Comparison of ENCODE assay signal across 14 cellular contexts in genomic region chr6:686528-686927, GRCh38. TPM values are rescaled to one million over a fixed set of nuclear protein-coding genes. Genes with fewer than 3 reads are reported as not detected.
DNase-seq lines count a peak whose midpoint lies in the region; ATAC-seq, FAIRE-seq and TF ChIP-seq lines count a peak whose summit lies in the region.
"Had no signal": no experiment of that assay in that cellular context is flagged by ENCODE, and none has a peak within 500 bp of the region (broad histone marks: within the 10 kb centered on the region; RNA-seq: fewer than 3 reads in every experiment).

No MANE protein-coding gene starts in this region.

- ATAC-seq in GM23338 (no peak), left lung (no peak), HG03139 (IDR thresholded peaks at IDR 0.05; ENCODE audit: unreplicated experiment) (no peak)
- ATAC-seq: activated CD8-positive, alpha-beta memory T cell treated with anti-CD3 and anti-CD28 coated beads, Interleukin-2, amount 10 ng/mL, durations not matched to agents 7 days and 5 days; stimulated activated effector memory CD8-positive, alpha-beta T cell treated with anti-CD3 and anti-CD28 coated beads, Interleukin-12 subunit alpha, Interleukin-12 subunit beta, amount 100 ng/mL, for 72 hours had no signal

- no peaks in the 10 kb centered on the region for H3K9me2 ChIP-seq in GM23338 (ENCODE audit: insufficient read depth)

- TF ChIP-seq CTCF in BJ (IDR thresholded peaks at IDR 0.05; ENCODE audit: insufficient read depth, low read depth, low read length) (peak; percentile 19; the same call in 1 of the 2 replicates), GM23338 (conservative IDR thresholded peaks at IDR 0.05; ENCODE audit: low read depth in 2 of 2) (peak; percentile 53 to 73), kidney epithelial cell (IDR thresholded peaks at IDR 0.05; ENCODE audit: insufficient read depth, low read length, poor library complexity, severe bottlenecking) (peak; percentile 23), left lung (IDR thresholded peaks at IDR 0.05) (no peak), uterus (IDR thresholded peaks at IDR 0.05) (peak in 1 of 4 experiments; percentile 13)

- DNase-seq in BJ (ENCODE audit: low read depth) (no peak), GM23338 (ENCODE audit: low spot score) (peak; percentile 53), SJCRH30 (peak; percentile 17 to 55), kidney epithelial cell (ENCODE audit: low read depth) (no peak), H54 (ENCODE audit: insufficient read length, low spot score) (no peak), left lung (no peak), uterus (no peak)
- DNase-seq: activated CD8-positive, alpha-beta memory T cell treated with anti-CD3 and anti-CD28 coated beads, Interleukin-2, amount 10 ng/mL, durations not matched to agents 7 days and 5 days; DMS79 treated with DMSO at 0.1 percent for 48 hours; NCI-H2081 treated with DMSO at 0.1 percent for 48 hours; spleen had no signal

- CTCF ChIA-PET in BJ (lab: Yijun Ruan, JAX): interaction anchor here (1.4 kb wide), 1 partner anchor 35 kb away, joined by 3 read pairs; no protein-coding TSS in a partner anchor

- H3K4me3 ChIP-seq in BJ (ENCODE audit: low read depth, low read length) (no peak overlapping the region), GM23338 (no peak overlapping the region), SJCRH30 (no peak overlapping the region), kidney epithelial cell (ENCODE audit: low read depth, low read length) (no peak overlapping the region), left lung (no peak overlapping the region), uterus (no peak overlapping the region)
- H3K4me3 ChIP-seq: spleen had no signal

- H3K9me3 Mint-ChIP-seq in GM23338: no peaks in the 10 kb centered on the region
- H3K9me3 Mint-ChIP-seq: stimulated activated effector memory CD8-positive, alpha-beta T cell treated with anti-CD3 and anti-CD28 coated beads, Interleukin-12 subunit alpha, Interleukin-12 subunit beta, amount 100 ng/mL, for 72 hours had no signal

- H4K20me1 ChIP-seq in GM23338 (replicated peaks; ENCODE audit: insufficient read depth): no peaks in the 10 kb centered on the region; the same call in 1 of the 2 replicates

- TF ChIP-seq POLR2A in H54 (IDR thresholded peaks at IDR 0.05; ENCODE audit: low read depth, low read length) (no peak), uterus (IDR thresholded peaks at IDR 0.05) (no peak)

- H3K27me3 Mint-ChIP-seq in GM23338 (ENCODE audit: insufficient read depth, low read depth, poor library complexity): peaks cover 5% of the 10 kb centered on the region
- H3K27me3 Mint-ChIP-seq: activated CD8-positive, alpha-beta memory T cell treated with anti-CD3 and anti-CD28 coated beads, Interleukin-2, amount 10 ng/mL, durations not matched to agents 7 days and 5 days had no signal

- no peaks in the 10 kb centered on the region for H3K9me3 ChIP-seq in SJCRH30 (replicated peaks)
- H3K9me3 ChIP-seq in left lung: no peaks in the 10 kb centered on the region
- no peaks in the 10 kb centered on the region for H3K9me3 ChIP-seq in uterus
- H3K9me3 ChIP-seq: spleen had no signal

- POLR2A ChIA-PET in BJ (lab: Charles Lee): no interaction called here

- H3K36me3 ChIP-seq in BJ (ENCODE audit: control insufficient read depth, insufficient read depth, low read length) (no peaks in the 10 kb centered on the region), GM23338 (ENCODE audit: insufficient read depth) (no peaks in the 10 kb centered on the region), SJCRH30 (no peaks in the 10 kb centered on the region), kidney epithelial cell (ENCODE audit: control insufficient read depth, insufficient read depth, low read length) (no peaks in the 10 kb centered on the region), left lung (peaks cover 0 to 8% of the 10 kb centered on the region in 2 donors), uterus (no peaks in the 10 kb centered on the region)

- no peaks in the 10 kb centered on the region for H3K27me3 ChIP-seq in BJ (ENCODE audit: control insufficient read depth, insufficient read depth, low read length)
- H3K27me3 ChIP-seq in GM23338 (ENCODE audit: insufficient read depth): no peaks in the 10 kb centered on the region
- H3K27me3 ChIP-seq in SJCRH30: no peaks in the 10 kb centered on the region
- H3K27me3 ChIP-seq in kidney epithelial cell (ENCODE audit: control insufficient read depth, insufficient read depth, low read length): no peaks in the 10 kb centered on the region
- H3K27me3 ChIP-seq in left lung: no peaks in the 10 kb centered on the region
- no peaks in the 10 kb centered on the region for H3K27me3 ChIP-seq in uterus
- H3K27me3 ChIP-seq: spleen had no signal

- no peak overlapping the region for H3K4me3 Mint-ChIP-seq in GM23338
- H3K4me3 Mint-ChIP-seq: activated CD8-positive, alpha-beta memory T cell treated with anti-CD3 and anti-CD28 coated beads, Interleukin-2, amount 10 ng/mL, durations not matched to agents 7 days and 5 days; stimulated activated effector memory CD8-positive, alpha-beta T cell treated with anti-CD3 and anti-CD28 coated beads, Interleukin-12 subunit alpha, Interleukin-12 subunit beta, amount 100 ng/mL, for 72 hours had no signal

- H3K27ac ChIP-seq in GM23338 (ENCODE audit: low read depth) (peak overlapping the region; percentile 96), SJCRH30 (no peak overlapping the region), left lung (no peak overlapping the region), uterus (no peak overlapping the region)
- H3K27ac ChIP-seq: HL-60, spleen had no signal

- H3F3A ChIP-seq in GM23338 (replicated peaks; ENCODE audit: low read depth): peaks cover 6% of the 10 kb centered on the region; the same call in 1 of the 2 replicates

- H3K4me2 ChIP-seq in GM23338: no peak overlapping the region

- peaks cover 2% of the 10 kb centered on the region; the same call in 1 of the 3 replicates for H3K36me3 Mint-ChIP-seq in GM23338 (ENCODE audit: low read depth)

- peaks cover 95% of the 10 kb centered on the region for H3K79me2 ChIP-seq in GM23338 (replicated peaks; ENCODE audit: insufficient read depth)

- no peak for FAIRE-seq in H54 (lab: Jason Lieb, UNC)

- no peak overlapping the region for H2AFZ ChIP-seq in GM23338

- H3K27ac Mint-ChIP-seq in GM23338: no peak overlapping the region
- H3K27ac Mint-ChIP-seq: activated CD8-positive, alpha-beta memory T cell treated with anti-CD3 and anti-CD28 coated beads, Interleukin-2, amount 10 ng/mL, durations not matched to agents 7 days and 5 days; stimulated activated effector memory CD8-positive, alpha-beta T cell treated with anti-CD3 and anti-CD28 coated beads, Interleukin-12 subunit alpha, Interleukin-12 subunit beta, amount 100 ng/mL, for 72 hours had no signal

- peaks cover 92% of the 10 kb centered on the region for H3K4me1 ChIP-seq in GM23338 (ENCODE audit: insufficient read depth)
- H3K4me1 ChIP-seq in SJCRH30: peaks cover 10% of the 10 kb centered on the region; the same call in 1 of the 2 replicates
- H3K4me1 ChIP-seq in left lung: peaks cover 12 to 37% of the 10 kb centered on the region in 2 donors
- no peaks in the 10 kb centered on the region for H3K4me1 ChIP-seq in uterus

- intact Hi-C loops in left lung (cut with DNase I) (no loop called here), uterus (cut with DNase I; ENCODE audit: low total_unique reads) (no loop called here)

- peaks cover 50% of the 10 kb centered on the region for H3K4me1 Mint-ChIP-seq in GM23338

TF ChIP-seq in GM23338, 12 proteins besides CTCF, POLR2A, EP300 and RAD21:
- TF ChIP-seq EZH2 (IDR thresholded peaks at IDR 0.05; ENCODE audit: low read depth, unreplicated experiment): no peak

RNA-seq across cellular contexts. Expression of gene EXOC2, which starts 6.4 kb away (rescaled TPM):
- 16.0 and 23.5 TPM in 2 replicates for polyA plus RNA-seq in BJ (2011; rRNA removed)
- 21.2 and 33.6 TPM in 2 replicates for polyA minus RNA-seq in BJ (2011; rRNA and poly(A)+ RNA removed)
- 90.1 and 93.6 TPM in 2 replicates for total RNA-seq in GM23338 (2014; rRNA removed; shearing (Covaris generic))
- polyA plus RNA-seq in GM23338 (2016; fragmentation: Nextera tagmentation; extraction: Ambion mirVana): 28.7 and 29.8 TPM in 2 replicates
- total RNA-seq in SJCRH30 (2014; rRNA removed; shearing (Covaris generic)): 20.1 and 22.3 TPM in 2 replicates
- total RNA-seq in kidney epithelial cell: 32.5 and 35.3 TPM in 2 replicates
- total RNA-seq in left lung: 10 to 100 TPM; 19.8 to 23.2 TPM
- total RNA-seq in uterus: 10 to 100 TPM; 12.3 to 27.0 (median 22.9) TPM

RNA-seq across cellular contexts. Expression of gene HUS1B, which starts 29.6 kb away (rescaled TPM):
- polyA plus RNA-seq in BJ (2011; rRNA removed) (0.10 and 0.12 TPM in 2 replicates), GM23338 (2016; fragmentation: Nextera tagmentation; extraction: Ambion mirVana) (0.94 and 1.3 TPM in 2 replicates)
- polyA minus RNA-seq in BJ (2011; rRNA and poly(A)+ RNA removed): 0.36 TPM in 1 of 2 replicates, not detected in the other
- 3.9 and 7.0 TPM in 2 replicates for total RNA-seq in GM23338 (2014; rRNA removed; shearing (Covaris generic))
- total RNA-seq in SJCRH30 (2014; rRNA removed; shearing (Covaris generic)): 0.10 and 0.15 TPM in 2 replicates
- total RNA-seq in kidney epithelial cell (not detected in 2 replicates), left lung (1 to 10 TPM in 1 of 2 donors, under 1 TPM in 1; 0.41 to 1.2 TPM), uterus (1 to 10 TPM in 3 of 4 donors, not detected in 1; 1.5 to 2.8 (median 2.8) TPM)

Comparison
In these comparisons a context has a peak if more than half of its experiments do, and no peak if none do; other contexts are left out.
1. DNase-seq: peak in GM23338 (single experiment) and SJCRH30 (2 of 2); none in BJ (single experiment), kidney epithelial cell (single experiment), H54 (single experiment), left lung (0 of 2) and uterus (0 of 2).
2. CTCF ChIP-seq: peak in BJ (single experiment), GM23338 (2 of 2) and kidney epithelial cell (single experiment); none in left lung (0 of 2).